11 cellular contexts compared by ENCODE assay signal in the genomic region with DNA sequence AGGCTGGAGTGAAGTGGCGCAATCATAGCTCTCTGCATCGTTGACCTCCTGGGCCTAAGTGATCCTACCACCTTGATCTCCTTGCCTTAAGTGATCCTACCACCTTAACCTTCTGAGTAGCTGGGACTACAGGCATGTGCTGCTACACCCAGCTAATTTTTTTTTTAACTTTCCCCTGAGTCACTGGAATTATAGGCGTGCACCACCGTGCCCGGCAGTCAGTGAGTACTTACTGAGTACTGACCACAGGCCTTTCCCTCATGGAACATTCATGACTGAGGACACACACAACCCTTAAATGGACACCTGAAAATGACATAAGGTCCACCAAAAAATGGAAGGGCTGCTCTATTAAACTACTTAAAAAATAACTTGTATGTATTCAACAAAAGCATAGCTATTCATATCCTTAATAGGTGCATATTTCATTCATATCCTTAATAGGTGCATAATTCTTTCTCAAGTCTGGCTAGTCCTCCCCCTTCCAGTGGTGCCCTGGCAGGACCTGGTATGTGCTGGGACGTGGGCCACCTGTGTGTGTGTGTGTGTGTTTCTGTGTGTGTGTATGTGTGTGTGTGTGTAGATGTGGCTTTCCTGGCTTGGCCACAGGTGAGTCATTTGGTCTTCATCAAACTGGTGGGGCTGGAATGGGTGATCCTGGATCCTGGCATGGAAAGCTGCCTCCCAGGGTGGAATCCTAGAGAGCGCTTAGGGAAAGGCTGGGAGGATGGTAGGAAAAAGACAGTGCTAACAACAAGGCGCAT. TPM values are rescaled to one million over a fixed set of nuclear protein-coding genes. Genes with fewer than 3 reads are reported as not detected.
DNase-seq lines count a peak whose midpoint lies in the region; ATAC-seq and TF ChIP-seq lines count a peak whose summit lies in the region.
"Had no signal": no experiment of that assay in that cellular context is flagged by ENCODE, and none has a peak within 500 bp of the region (broad histone marks: within the 10 kb centered on the region; RNA-seq: fewer than 3 reads in every experiment).

No MANE protein-coding gene starts in this region.

- H3K4me1 Mint-ChIP-seq in activated T-helper 2 cell treated with anti-CD3 and anti-CD28 coated beads, Interferon-gamma antibody, Interleukin-2, Interleukin-4, amounts not matched to agents 10 μg/mL and 5 μg/mL and 100 μg/mL, durations not matched to agents 14 hours and 24 hours and 36 hours (ENCODE audit: low read depth) = no peaks in the 10 kb centered on the region
- H3K4me1 Mint-ChIP-seq: activated B cell treated with CpG ODN at 0.5 μM for 24 hours had no signal

- intact Hi-C loops in activated T-helper 2 cell treated with anti-CD3 and anti-CD28 coated beads, Interferon-gamma antibody, Interleukin-2, Interleukin-4, amounts not matched to agents 10 μg/mL and 5 μg/mL and 100 μg/mL, durations not matched to agents 14 hours and 24 hours and 36 hours (cut with micrococcal nuclease) = no loop called here

- H3K27me3 ChIP-seq in tibial nerve = no peaks in the 10 kb centered on the region

- TF ChIP-seq CTCF in tibial nerve (IDR thresholded peaks at IDR 0.05) = no peak

- H3K4me1 ChIP-seq in tibial nerve = peaks cover 0 to 34% (median 0%) of the 10 kb centered on the region in 4 donors

- H3K27ac ChIP-seq in tibial nerve = peak overlapping the region in 3 of 4 donors; percentile 7 to 74 (median 74)

- no peaks in the 10 kb centered on the region for H3K9me3 Mint-ChIP-seq in activated T-helper 2 cell treated with anti-CD3 and anti-CD28 coated beads, Interferon-gamma antibody, Interleukin-2, Interleukin-4, amounts not matched to agents 10 μg/mL and 5 μg/mL and 100 μg/mL, durations not matched to agents 14 hours and 24 hours and 36 hours
- H3K9me3 Mint-ChIP-seq: activated B cell treated with CpG ODN at 0.5 μM for 24 hours had no signal

- no peaks in the 10 kb centered on the region for H3K36me3 Mint-ChIP-seq in activated T-helper 2 cell treated with anti-CD3 and anti-CD28 coated beads, Interferon-gamma antibody, Interleukin-2, Interleukin-4, amounts not matched to agents 10 μg/mL and 5 μg/mL and 100 μg/mL, durations not matched to agents 14 hours and 24 hours and 36 hours (ENCODE audit: low read depth)

- 87 to 90% methylated on average over 8 of the region's 8 CpGs for WGBS in tibial nerve, 2 donors

- no peak for TF ChIP-seq EP300 in tibial nerve (IDR thresholded peaks at IDR 0.05)

- no peak for ATAC-seq in GM18909 (IDR thresholded peaks at IDR 0.05; ENCODE audit: poor library complexity, unreplicated experiment)

- no peaks in the 10 kb centered on the region for H3K9me3 ChIP-seq in tibial nerve

- H3K27me3 Mint-ChIP-seq in activated T-helper 2 cell treated with anti-CD3 and anti-CD28 coated beads, Interferon-gamma antibody, Interleukin-2, Interleukin-4, amounts not matched to agents 10 μg/mL and 5 μg/mL and 100 μg/mL, durations not matched to agents 14 hours and 24 hours and 36 hours (ENCODE audit: low read depth) = peaks cover 3% of the 10 kb centered on the region

- H3K4me3 Mint-ChIP-seq in activated T-helper 2 cell treated with anti-CD3 and anti-CD28 coated beads, Interferon-gamma antibody, Interleukin-2, Interleukin-4, amounts not matched to agents 10 μg/mL and 5 μg/mL and 100 μg/mL, durations not matched to agents 14 hours and 24 hours and 36 hours (ENCODE audit: low read depth) = no peak overlapping the region
- H3K4me3 Mint-ChIP-seq: activated B cell treated with CpG ODN at 0.5 μM for 24 hours had no signal

- H3K36me3 ChIP-seq in tibial nerve = no peaks in the 10 kb centered on the region

- no peak overlapping the region for H3K27ac Mint-ChIP-seq in activated T-helper 2 cell treated with anti-CD3 and anti-CD28 coated beads, Interferon-gamma antibody, Interleukin-2, Interleukin-4, amounts not matched to agents 10 μg/mL and 5 μg/mL and 100 μg/mL, durations not matched to agents 14 hours and 24 hours and 36 hours
- H3K27ac Mint-ChIP-seq: activated B cell treated with CpG ODN at 0.5 μM for 24 hours had no signal

- TF ChIP-seq POLR2A in tibial nerve (IDR thresholded peaks at IDR 0.05) = no peak

- no peak overlapping the region for H3K4me3 ChIP-seq in tibial nerve

- DNase-seq in HS-27A (ENCODE audit: low read depth) = peak; percentile 60
- peak; percentile 78 for DNase-seq in astrocyte of the hippocampus (ENCODE audit: low read depth, low spot score)
- DNase-seq in iris pigment epithelial cell (ENCODE audit: low read depth) = peak; percentile 88
- DNase-seq in tibial nerve (ENCODE audit: low spot score in 2 of 2) = no peak
- DNase-seq in stimulated activated CD4-positive, alpha-beta T cell treated with anti-CD3 and anti-CD28 coated beads, Interleukin-1b, Interleukin-23, amount 100 ng/mL, for 48 hours = no peak
- no peak for DNase-seq in activated T-helper 2 cell treated with anti-CD3 and anti-CD28 coated beads, Interferon-gamma antibody, Interleukin-2, Interleukin-4, amounts not matched to agents 10 μg/mL and 5 μg/mL and 100 μg/mL, durations not matched to agents 14 hours and 24 hours and 36 hours (ENCODE audit: low spot score)
- DNase-seq: activated B cell treated with CpG ODN at 0.5 μM for 24 hours, activated gamma-delta T cell, NCI-H187 treated with DMSO at 0.1 percent for 48 hours had no signal

RNA-seq across cellular contexts. Expression of a gene that starts 3.5 kb away (rescaled TPM):
- 1 to 10 TPM; 2.1 to 7.7 (median 3.7) TPM for total RNA-seq in tibial nerve
- not detected in 2 replicates for total RNA-seq in activated T-helper 2 cell treated with anti-CD3 and anti-CD28 coated beads, Interferon-gamma antibody, Interleukin-2, Interleukin-4, amounts not matched to agents 10 μg/mL and 5 μg/mL and 100 μg/mL, durations not matched to agents 14 hours and 24 hours and 36 hours
- total RNA-seq: activated B cell treated with CpG ODN at 0.5 μM for 24 hours, lung microvascular endothelial cell had no signal

RNA-seq across cellular contexts. Expression of a gene that starts 17.1 kb away (rescaled TPM):
- total RNA-seq in tibial nerve = not detected
- not detected in 2 replicates for total RNA-seq in activated T-helper 2 cell treated with anti-CD3 and anti-CD28 coated beads, Interferon-gamma antibody, Interleukin-2, Interleukin-4, amounts not matched to agents 10 μg/mL and 5 μg/mL and 100 μg/mL, durations not matched to agents 14 hours and 24 hours and 36 hours
- total RNA-seq: activated B cell treated with CpG ODN at 0.5 μM for 24 hours, lung microvascular endothelial cell had no signal

Comparison
In these comparisons a context has a peak if more than half of its experiments do, and no peak if none do; other contexts are left out.
1. DNase-seq: peak in HS-27A (single experiment), astrocyte of the hippocampus (single experiment) and iris pigment epithelial cell (single experiment); none in tibial nerve (0 of 2), stimulated activated CD4-positive, alpha-beta T cell treated with anti-CD3 and anti-CD28 coated beads, Interleukin-1b, Interleukin-23, amount 100 ng/mL, for 48 hours (single experiment) and activated T-helper 2 cell treated with anti-CD3 and anti-CD28 coated beads, Interferon-gamma antibody, Interleukin-2, Interleukin-4, amounts not matched to agents 10 μg/mL and 5 μg/mL and 100 μg/mL, durations not matched to agents 14 hours and 24 hours and 36 hours (single experiment).